Comparison of ENCODE assay signal across 28 cellular contexts in the genomic region with DNA sequence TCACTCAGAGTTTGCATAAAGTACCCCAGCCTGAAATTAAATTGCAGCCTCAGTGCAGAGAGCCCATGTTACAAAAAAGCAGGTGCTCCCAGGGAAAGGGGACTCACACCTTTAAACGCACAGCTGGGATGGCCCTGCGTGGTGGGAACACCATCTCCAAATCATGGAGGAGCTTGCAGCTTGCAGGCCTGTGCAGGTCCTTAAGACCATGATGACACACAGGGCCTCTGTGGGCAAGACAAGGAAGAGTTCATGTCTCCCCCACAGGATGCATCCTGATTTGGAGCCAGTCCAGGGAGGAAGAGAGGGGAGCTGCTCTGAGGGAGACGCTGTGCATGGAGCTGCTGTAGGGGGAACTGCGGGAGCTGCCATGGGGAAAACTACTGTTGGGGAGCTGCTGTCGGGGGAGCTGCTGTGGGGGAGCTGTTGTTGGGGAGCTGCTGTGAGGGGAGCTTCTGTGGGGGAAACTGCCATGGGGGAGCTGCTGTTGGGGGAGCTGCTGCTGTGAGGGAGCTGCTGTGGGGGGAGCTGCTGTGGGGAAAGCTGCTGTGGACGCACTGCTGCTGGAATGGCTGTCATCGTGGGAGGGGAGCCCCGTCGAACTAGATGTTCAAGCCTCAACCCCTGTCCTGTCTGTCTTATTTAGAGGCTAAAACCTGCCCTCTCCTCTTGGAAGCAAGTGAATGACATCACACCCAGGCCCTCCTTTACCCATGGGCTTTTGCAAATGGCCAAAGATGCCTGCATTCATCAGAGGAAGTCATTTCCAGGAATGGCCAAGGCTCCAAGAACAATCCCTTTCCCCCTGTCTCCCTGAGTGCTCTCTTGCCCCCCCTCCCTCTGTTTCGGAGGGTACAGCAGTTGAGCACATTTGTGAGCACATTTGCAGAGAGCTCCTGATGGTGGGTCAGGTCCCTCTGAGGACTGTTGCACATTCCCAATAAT.
"Had no signal": no experiment of that assay in that cellular context is flagged by ENCODE, and none has a peak within 500 bp of the region (broad histone marks: within the 10 kb centered on the region; RNA-seq: fewer than 3 reads in every experiment).

No MANE protein-coding gene starts in this region.

- H3K4me1 Mint-ChIP-seq: activated CD4-positive, alpha-beta memory T cell treated with anti-CD3 and anti-CD28 coated beads, Interleukin-2, amount 10 ng/mL, durations not matched to agents 7 days and 5 days; activated CD4-positive, alpha-beta T cell treated with anti-CD3 and anti-CD28 coated beads, Interleukin-2, amount 10 ng/mL, durations not matched to agents 7 days and 5 days; activated naive CD8-positive, alpha-beta T cell treated with anti-CD3 and anti-CD28 coated beads for 36 hours; stimulated activated memory B cell treated with anti-CD40 and anti-IgM and Interleukin-4, amounts not matched to agents 10 μg/mL and 1 μg/mL and 100 μg/mL, for 72 hours; stimulated activated naive CD8-positive, alpha-beta T cell treated with anti-CD3 and anti-CD28 coated beads, Interleukin-15, amount 100 ng/mL, for 72 hours; WTC11 had no signal

- H3K36me3 Mint-ChIP-seq: activated naive CD8-positive, alpha-beta T cell treated with anti-CD3 and anti-CD28 coated beads for 36 hours; stimulated activated memory B cell treated with anti-CD40 and anti-IgM and Interleukin-4, amounts not matched to agents 10 μg/mL and 1 μg/mL and 100 μg/mL, for 72 hours; WTC11 had no signal

- H3K9me3 Mint-ChIP-seq: activated CD4-positive, alpha-beta memory T cell treated with anti-CD3 and anti-CD28 coated beads, Interleukin-2, amount 10 ng/mL, durations not matched to agents 7 days and 5 days; activated CD4-positive, alpha-beta T cell treated with anti-CD3 and anti-CD28 coated beads, Interleukin-2, amount 10 ng/mL, durations not matched to agents 7 days and 5 days; activated naive CD4-positive, alpha-beta T cell treated with anti-CD3 and anti-CD28 coated beads for 36 hours; activated naive CD8-positive, alpha-beta T cell treated with anti-CD3 and anti-CD28 coated beads for 36 hours; activated T-helper 1 cell treated with anti-CD3 and anti-CD28 coated beads, Interleukin-12 subunit alpha, Interleukin-12 subunit beta, Interleukin-2, Interleukin-4 antibody, amounts not matched to agents 30 ng/mL and 10 ng/mL and 1 ng/mL, durations not matched to agents 14 hours and 24 hours and 36 hours; nephron progenitor cell; stimulated activated memory B cell treated with anti-CD40 and anti-IgM and Interleukin-4, amounts not matched to agents 10 μg/mL and 1 μg/mL and 100 μg/mL, for 72 hours; stimulated activated naive CD8-positive, alpha-beta T cell treated with anti-CD3 and anti-CD28 coated beads, Interleukin-15, amount 100 ng/mL, for 72 hours; WTC11 had no signal

- H3K4me3 ChIP-seq: adrenal gland, body of pancreas, cardiac muscle cell, esophagus squamous epithelium, psoas muscle, sigmoid colon, upper lobe of right lung had no signal

- H3K4me3 Mint-ChIP-seq: activated CD4-positive, alpha-beta memory T cell treated with anti-CD3 and anti-CD28 coated beads, Interleukin-2, amount 10 ng/mL, durations not matched to agents 7 days and 5 days; activated CD4-positive, alpha-beta T cell treated with anti-CD3 and anti-CD28 coated beads, Interleukin-2, amount 10 ng/mL, durations not matched to agents 7 days and 5 days; activated naive CD4-positive, alpha-beta T cell treated with anti-CD3 and anti-CD28 coated beads for 36 hours; activated naive CD8-positive, alpha-beta T cell treated with anti-CD3 and anti-CD28 coated beads for 36 hours; activated T-helper 1 cell treated with anti-CD3 and anti-CD28 coated beads, Interleukin-12 subunit alpha, Interleukin-12 subunit beta, Interleukin-2, Interleukin-4 antibody, amounts not matched to agents 30 ng/mL and 10 ng/mL and 1 ng/mL, durations not matched to agents 14 hours and 24 hours and 36 hours; nephron progenitor cell; stimulated activated memory B cell treated with anti-CD40 and anti-IgM and Interleukin-4, amounts not matched to agents 10 μg/mL and 1 μg/mL and 100 μg/mL, for 72 hours; stimulated activated naive CD8-positive, alpha-beta T cell treated with anti-CD3 and anti-CD28 coated beads, Interleukin-15, amount 100 ng/mL, for 72 hours; WTC11 had no signal

- H3K27ac Mint-ChIP-seq: activated CD4-positive, alpha-beta memory T cell treated with anti-CD3 and anti-CD28 coated beads, Interleukin-2, amount 10 ng/mL, durations not matched to agents 7 days and 5 days; activated CD4-positive, alpha-beta T cell treated with anti-CD3 and anti-CD28 coated beads, Interleukin-2, amount 10 ng/mL, durations not matched to agents 7 days and 5 days; activated naive CD4-positive, alpha-beta T cell treated with anti-CD3 and anti-CD28 coated beads for 36 hours; activated naive CD8-positive, alpha-beta T cell treated with anti-CD3 and anti-CD28 coated beads for 36 hours; activated T-helper 1 cell treated with anti-CD3 and anti-CD28 coated beads, Interleukin-12 subunit alpha, Interleukin-12 subunit beta, Interleukin-2, Interleukin-4 antibody, amounts not matched to agents 30 ng/mL and 10 ng/mL and 1 ng/mL, durations not matched to agents 14 hours and 24 hours and 36 hours; nephron progenitor cell; stimulated activated memory B cell treated with anti-CD40 and anti-IgM and Interleukin-4, amounts not matched to agents 10 μg/mL and 1 μg/mL and 100 μg/mL, for 72 hours; stimulated activated naive CD8-positive, alpha-beta T cell treated with anti-CD3 and anti-CD28 coated beads, Interleukin-15, amount 100 ng/mL, for 72 hours; WTC11 had no signal

- ATAC-seq: body of pancreas; left colon; psoas muscle; stimulated activated memory B cell treated with anti-CD40 and anti-IgM and Interleukin-4, amounts not matched to agents 10 μg/mL and 1 μg/mL and 100 μg/mL, for 72 hours; stimulated activated naive CD8-positive, alpha-beta T cell treated with anti-CD3 and anti-CD28 coated beads, Interleukin-15, amount 100 ng/mL, for 72 hours; upper lobe of right lung; WTC11 had no signal

- DNase-seq: activated CD4-positive, alpha-beta memory T cell treated with anti-CD3 and anti-CD28 coated beads, Interleukin-2, amount 10 ng/mL, durations not matched to agents 7 days and 5 days; activated CD4-positive, alpha-beta T cell treated with anti-CD3 and anti-CD28 coated beads for 1 hour; activated CD4-positive, alpha-beta T cell treated with anti-CD3 and anti-CD28 coated beads, Interleukin-2, amount 10 ng/mL, durations not matched to agents 7 days and 5 days; activated effector memory CD4-positive, alpha-beta T cell treated with anti-CD3 and anti-CD28 coated beads, Interleukin-2, amount 50 U/mL, for 16 hours; activated naive CD4-positive, alpha-beta T cell treated with anti-CD3 and anti-CD28 coated beads for 36 hours; activated naive CD8-positive, alpha-beta T cell treated with anti-CD3 and anti-CD28 coated beads for 36 hours; activated T-cell treated with anti-CD3 and anti-CD28 coated beads, Interleukin-2, amount 50 U/mL, for 1 hour; aorta; body of pancreas; esophagus squamous epithelium; left colon; mammary epithelial cell; nephron progenitor cell; psoas muscle; sigmoid colon; small intestine; stimulated activated CD4-positive, alpha-beta T cell treated with anti-CD3 and anti-CD28 coated beads, Interleukin-1b, Interleukin-23, amount 100 ng/mL, for 48 hours; stimulated activated CD4-positive, alpha-beta T cell treated with anti-CD3 and anti-CD28 coated beads, Interleukin-4, amount 100 ng/mL, for 4 hours; stimulated activated CD8-positive, alpha-beta memory T cell treated with anti-CD3 and anti-CD28 coated beads, Interleukin-4, amount 100 ng/mL, for 48 hours; stimulated activated naive CD8-positive, alpha-beta T cell treated with anti-CD3 and anti-CD28 coated beads, Interleukin-15, amount 100 ng/mL, for 72 hours; substantia nigra; T-helper 2 cell; upper lobe of right lung had no signal
